Comparison of ENCODE assay signal across 8 cellular contexts in the genomic region with DNA sequence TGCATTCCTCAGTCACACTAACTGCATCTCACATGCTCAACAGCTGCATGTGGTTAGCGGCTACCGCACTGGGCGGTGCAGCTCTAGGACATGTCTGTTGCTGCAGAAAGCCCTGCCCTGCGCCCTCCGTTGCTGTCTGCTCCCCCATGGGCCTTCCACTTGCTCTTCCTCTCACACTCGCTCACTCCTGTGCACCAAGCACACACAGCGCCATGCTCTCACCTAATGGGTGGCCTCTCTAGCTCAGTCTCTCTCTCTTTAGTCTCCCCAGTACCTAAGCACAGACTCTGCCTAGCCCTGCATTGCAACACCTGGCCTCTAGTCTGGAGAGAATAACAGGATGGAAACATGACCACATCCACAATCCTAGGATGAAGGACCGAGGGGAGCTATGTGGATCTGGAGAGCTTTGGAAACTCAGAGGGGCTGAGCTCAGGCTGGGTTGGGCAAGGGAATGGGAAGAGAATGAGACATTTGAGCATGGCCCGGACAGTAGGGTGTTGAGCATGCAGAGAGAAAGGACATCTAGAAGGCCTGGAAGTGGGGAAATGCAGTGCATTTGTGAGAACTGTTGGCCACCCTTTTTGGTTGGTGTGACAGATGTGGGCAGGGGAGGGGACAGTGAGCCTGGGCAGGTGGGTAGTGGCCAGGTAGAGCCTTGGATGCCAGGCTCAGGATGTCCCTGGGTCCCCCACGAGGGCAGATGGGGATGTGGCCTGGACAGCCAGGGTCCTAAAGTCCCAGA. TPM values are rescaled to one million over a fixed set of nuclear protein-coding genes. Genes with fewer than 3 reads are reported as not detected.
DNase-seq lines count a peak whose midpoint lies in the region; ATAC-seq, FAIRE-seq and TF ChIP-seq lines count a peak whose summit lies in the region.
"Had no signal": no experiment of that assay in that cellular context is flagged by ENCODE, and none has a peak within 500 bp of the region (broad histone marks: within the 10 kb centered on the region; RNA-seq: fewer than 3 reads in every experiment).

No MANE protein-coding gene starts in this region.

- no peak overlapping the region for H3K27ac ChIP-seq in psoas muscle
- H3K27ac ChIP-seq: ovary had no signal

- TF ChIP-seq CTCF in HFF-Myc (IDR thresholded peaks at IDR 0.05; ENCODE audit: low read depth, low read length, missing control alignments) (peak; percentile 5), bronchial epithelial cell (IDR thresholded peaks at IDR 0.05; ENCODE audit: insufficient read depth, low read length, severe bottlenecking) (no peak), psoas muscle (IDR thresholded peaks at IDR 0.05) (no peak), GM10266 (IDR thresholded peaks at IDR 0.05; ENCODE audit: control insufficient read depth, insufficient read depth, low read depth, missing control alignments) (no peak)

- ATAC-seq in psoas muscle (no peak), GM18907 (IDR thresholded peaks at IDR 0.05; ENCODE audit: unreplicated experiment) (no peak)

- no peaks in the 10 kb centered on the region for H3K27me3 ChIP-seq in bronchial epithelial cell (ENCODE audit: control insufficient read depth, insufficient read depth, low read length)
- H3K27me3 ChIP-seq in psoas muscle (ENCODE audit: insufficient read depth in 3 of 3, low read length in 2 of 3), result no peaks in the 10 kb centered on the region
- H3K27me3 ChIP-seq: ovary had no signal

- H3K36me3 ChIP-seq in bronchial epithelial cell (ENCODE audit: control insufficient read depth, insufficient read depth, low read length) (peaks cover 10% of the 10 kb centered on the region), psoas muscle (ENCODE audit: insufficient read depth in 1 of 2, low read depth in 1 of 2) (peaks cover 0 to under 1% of the 10 kb centered on the region in 2 donors)
- H3K36me3 ChIP-seq: ovary had no signal

- H3K9me3 ChIP-seq in psoas muscle, result no peaks in the 10 kb centered on the region
- H3K9me3 ChIP-seq: ovary had no signal

- intact Hi-C loops in psoas muscle (cut with DNase I), result no loop called here

- H3K4me3 ChIP-seq in HFF-Myc (replicated peaks; ENCODE audit: low read depth, low read length) (no peak overlapping the region), bronchial epithelial cell (ENCODE audit: low read depth, low read length) (no peak overlapping the region), psoas muscle (no peak overlapping the region)
- H3K4me3 ChIP-seq: ovary had no signal

- peaks cover 22% of the 10 kb centered on the region for H3K4me1 ChIP-seq in psoas muscle

- DNase-seq in HFF-Myc (ENCODE audit: extremely low read depth, low read depth), result no peak
- DNase-seq in bronchial epithelial cell (ENCODE audit: low read depth), result peak; percentile 30
- peak; percentile 16 to 44 for DNase-seq in psoas muscle
- no peak for DNase-seq in GM10266 (ENCODE audit: extremely low spot score)
- no peak for DNase-seq in NCI-H345 (lab: John Stamatoyannopoulos, UW)
- DNase-seq: NCI-H2171 treated with DMSO at 0.1 percent for 48 hours had no signal

- FAIRE-seq in bronchial epithelial cell (lab: Jason Lieb, UNC), result peak; percentile 50

- 68 to 73% (median 73%) methylated on average over 10 of the region's 10 CpGs for WGBS in psoas muscle, 3 donors

RNA-seq across cellular contexts. Expression of a gene that starts 16.0 kb away (rescaled TPM):
- total RNA-seq in bronchial epithelial cell (0.13 TPM in 1 of 2 replicates, not detected in the other), psoas muscle (100 to 1,000 TPM; 245 to 291 (median 266) TPM)
- polyA plus RNA-seq in psoas muscle, result 100 to 1,000 TPM; 120 to 254 (median 151) TPM

RNA-seq across cellular contexts. Expression of a gene that starts 19.7 kb away (rescaled TPM):
- total RNA-seq in bronchial epithelial cell, result 10.5 and 15.3 TPM in 2 replicates
- total RNA-seq in psoas muscle, result 10 to 100 TPM; 10.2 to 46.6 (median 18.7) TPM
- polyA plus RNA-seq in psoas muscle, result 1 to 10 TPM; 2.3 to 5.4 (median 3.3) TPM

RNA-seq across cellular contexts. Expression of a gene that starts 31.3 kb away (rescaled TPM):
- total RNA-seq in bronchial epithelial cell, result 16.6 and 17.4 TPM in 2 replicates
- 10 to 100 TPM; 15.1 to 26.5 (median 18.4) TPM for total RNA-seq in psoas muscle
- polyA plus RNA-seq in psoas muscle, result 10 to 100 TPM in 2 of 3 donors, 1 to 10 TPM in 1; 7.0 to 11.3 (median 11.0) TPM

RNA-seq across cellular contexts. Expression of a gene that starts 51.8 kb away (rescaled TPM):
- under 0.01 and 0.26 TPM in 2 replicates for total RNA-seq in bronchial epithelial cell
- total RNA-seq in psoas muscle, result 1 to 10 TPM in 3 of 4 donors, under 1 TPM in 1; 0.55 to 2.7 (median 1.3) TPM
- polyA plus RNA-seq in psoas muscle, result 1 to 10 TPM in 1 of 3 donors, under 1 TPM in 2; 0.64 to 1.3 (median 0.98) TPM

Comparison
In these comparisons a context has a peak if more than half of its experiments do, and no peak if none do; other contexts are left out.
1. DNase-seq: peak in bronchial epithelial cell (single experiment) and psoas muscle (2 of 2); none in HFF-Myc (single experiment), GM10266 (single experiment) and NCI-H345 (single experiment).
2. RNA of a gene that starts 16.0 kb away (total RNA-seq): 245 to 291 TPM in psoas muscle; 0.13 TPM in bronchial epithelial cell; every median in the first group is over 100 times any median in the second.